Comparison of ENCODE assay signal across 17 cellular contexts in genomic region chr18:9629709-9630108, GRCh38. TPM values are rescaled to one million over a fixed set of nuclear protein-coding genes. Genes with fewer than 3 reads are reported as not detected.
DNase-seq lines count a peak whose midpoint lies in the region; ATAC-seq and TF ChIP-seq lines count a peak whose summit lies in the region.
"Had no signal": no experiment of that assay in that cellular context is flagged by ENCODE, and none has a peak within 500 bp of the region (broad histone marks: within the 10 kb centered on the region; RNA-seq: fewer than 3 reads in every experiment).

No MANE protein-coding gene starts in this region.

- intact Hi-C loops in lower lobe of right lung (cut with DNase I) (no loop called here), body of pancreas (cut with DNase I) (no loop called here)

- H3K9me3 ChIP-seq in lower lobe of right lung (no peaks in the 10 kb centered on the region), body of pancreas (no peaks in the 10 kb centered on the region)
- H3K9me3 ChIP-seq: BE2C, right atrium auricular region had no signal

- peak; percentile 64 to 70 for ATAC-seq in lower lobe of right lung
- ATAC-seq in body of pancreas: no peak
- no peak for ATAC-seq in stimulated activated naive CD8-positive, alpha-beta T cell treated with anti-CD3 and anti-CD28 coated beads, Interleukin-15, Interleukin-2, amounts not matched to agents 100 U/mL and 50 U/mL, for 24 hours
- no peak for ATAC-seq in GM19467 (IDR thresholded peaks at IDR 0.05; ENCODE audit: unreplicated experiment)
- ATAC-seq: T-helper 17 cell had no signal

- H3K27me3 ChIP-seq in lower lobe of right lung (ENCODE audit: low read depth): no peaks in the 10 kb centered on the region
- no peaks in the 10 kb centered on the region for H3K27me3 ChIP-seq in body of pancreas
- H3K27me3 ChIP-seq: BE2C, hepatocyte, right atrium auricular region had no signal

- in situ Hi-C loops in astrocyte of the spinal cord (cut with HindIII; ENCODE audit: low sequenced_read_pairs): no loop called here

- TF ChIP-seq POLR2A in body of pancreas (IDR thresholded peaks at IDR 0.05): no peak

- H3K4me1 ChIP-seq in lower lobe of right lung (no peaks in the 10 kb centered on the region), body of pancreas (peaks cover 16% of the 10 kb centered on the region)
- H3K4me1 ChIP-seq: BE2C, right atrium auricular region had no signal

- 78 to 93% methylated on average over 4 of the region's 4 CpGs for WGBS in body of pancreas, 2 donors

- TF ChIP-seq CTCF in astrocyte of the spinal cord (IDR thresholded peaks at IDR 0.05; ENCODE audit: low read depth, low read length): no peak
- no peak for TF ChIP-seq CTCF in lower lobe of right lung (IDR thresholded peaks at IDR 0.05)
- TF ChIP-seq CTCF in body of pancreas (IDR thresholded peaks at IDR 0.05): no peak

- H3K36me3 ChIP-seq in lower lobe of right lung (no peaks in the 10 kb centered on the region), body of pancreas (replicated peaks in 1 of 2; ENCODE audit: insufficient read depth in 1 of 2, low read depth in 2 of 2) (no peaks in the 10 kb centered on the region)
- H3K36me3 ChIP-seq: BE2C, right atrium auricular region had no signal

- no peak overlapping the region for H3K27ac ChIP-seq in lower lobe of right lung
- H3K27ac ChIP-seq in body of pancreas: no peak overlapping the region
- H3K27ac ChIP-seq: epithelial cell of prostate, hepatocyte, right atrium auricular region had no signal

- DNase-seq in EH (ENCODE audit: low read depth): peak; percentile 68
- DNase-seq in NCI-H226: peak; percentile 89
- peak; percentile 26 for DNase-seq in astrocyte of the spinal cord (ENCODE audit: low read depth, low spot score)
- DNase-seq in lower lobe of right lung: no peak
- no peak for DNase-seq in inferior parietal cortex (ENCODE audit: extremely low spot score)
- DNase-seq in body of pancreas: no peak
- DNase-seq in stimulated activated naive CD8-positive, alpha-beta T cell treated with anti-CD3 and anti-CD28 coated beads, Interleukin-15, Interleukin-2, amounts not matched to agents 100 U/mL and 50 U/mL, for 24 hours: no peak
- DNase-seq: activated CD4-positive, CD25-positive, alpha-beta regulatory T cell treated with anti-CD3 and anti-CD28 coated beads, Interleukin-2, amount 50 U/mL, for 72 hours; BE2C; DMS153; midbrain; NCI-H526 treated with DMSO at 0.1 percent for 48 hours; T-helper 17 cell had no signal

- H3K4me3 ChIP-seq in astrocyte of the spinal cord (ENCODE audit: low read depth, low read length): no peak overlapping the region
- no peak overlapping the region for H3K4me3 ChIP-seq in lower lobe of right lung
- no peak overlapping the region for H3K4me3 ChIP-seq in body of pancreas
- H3K4me3 ChIP-seq: hepatocyte, right atrium auricular region had no signal

RNA-seq across cellular contexts. Expression of gene PPP4R1, which starts 15.3 kb away (rescaled TPM):
- total RNA-seq in lower lobe of right lung: 114 TPM
- 10 to 100 TPM; 46.4 to 73.5 TPM for total RNA-seq in body of pancreas

Comparison
In these comparisons a context has a peak if more than half of its experiments do, and no peak if none do; other contexts are left out.
1. DNase-seq: peak in EH (single experiment), NCI-H226 (single experiment) and astrocyte of the spinal cord (single experiment); none in lower lobe of right lung (single experiment), inferior parietal cortex (single experiment), body of pancreas (0 of 4) and stimulated activated naive CD8-positive, alpha-beta T cell treated with anti-CD3 and anti-CD28 coated beads, Interleukin-15, Interleukin-2, amounts not matched to agents 100 U/mL and 50 U/mL, for 24 hours (single experiment).
2. ATAC-seq: peak in lower lobe of right lung (2 of 2); none in body of pancreas (single experiment), stimulated activated naive CD8-positive, alpha-beta T cell treated with anti-CD3 and anti-CD28 coated beads, Interleukin-15, Interleukin-2, amounts not matched to agents 100 U/mL and 50 U/mL, for 24 hours (single experiment) and GM19467 (single experiment).